Comparison of ENCODE assay signal across 8 cellular contexts in the genomic region with DNA sequence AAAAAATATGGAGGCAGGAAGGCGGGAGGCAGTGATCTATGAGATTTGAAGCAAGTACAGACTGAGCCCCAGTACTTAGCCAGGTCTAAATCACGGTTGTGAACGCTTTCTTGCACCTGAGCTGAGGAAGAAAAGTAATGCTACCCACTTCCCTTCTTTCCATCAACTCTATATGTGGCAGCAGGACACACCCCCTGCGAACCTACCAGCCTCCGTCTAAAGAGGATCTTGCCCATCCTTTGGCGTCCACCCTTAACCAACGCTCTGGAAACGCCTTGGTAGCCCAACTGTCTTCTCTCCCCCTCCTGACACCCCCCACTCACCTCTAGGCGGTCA. TPM values are rescaled to one million over a fixed set of nuclear protein-coding genes. Genes with fewer than 3 reads are reported as not detected.
DNase-seq lines count a peak whose midpoint lies in the region; ATAC-seq and TF ChIP-seq lines count a peak whose summit lies in the region.

No MANE protein-coding gene starts in this region.

- H3K36me3 Mint-ChIP-seq in mesothelial cell of epicardium = no peaks in the 10 kb centered on the region

- no peak for TF ChIP-seq POLR2A in GM18505 (IDR thresholded peaks at IDR 0.05; ENCODE audit: borderline replicate concordance, extremely low read depth, insufficient read depth, insufficient read length)
- no peak for TF ChIP-seq POLR2A in breast epithelium (IDR thresholded peaks at IDR 0.05)

- H3K4me3 Mint-ChIP-seq in mesothelial cell of epicardium = peak overlapping the region; percentile 95

- H3K36me3 ChIP-seq in HAP-1 (replicated peaks) = no peaks in the 10 kb centered on the region; the same call in 1 of the 2 replicates
- no peaks in the 10 kb centered on the region for H3K36me3 ChIP-seq in breast epithelium

- H3K27ac ChIP-seq in breast epithelium = peak overlapping the region; percentile 86 to 91

- H3K4me1 ChIP-seq in HAP-1 = peaks cover 45% of the 10 kb centered on the region
- peaks cover 0 to 17% of the 10 kb centered on the region in 2 donors for H3K4me1 ChIP-seq in breast epithelium

- peaks cover 66% of the 10 kb centered on the region for H3K4me1 Mint-ChIP-seq in mesothelial cell of epicardium

- H3K9me3 Mint-ChIP-seq in mesothelial cell of epicardium = peaks cover 7% of the 10 kb centered on the region

- intact Hi-C loops in breast epithelium (cut with DNase I; ENCODE audit: low total_unique reads) = no loop called here

- in situ Hi-C loops in HAP-1 (cut with MboI; ENCODE audit: low sequenced_read_pairs) = no loop called here

- H3K27ac Mint-ChIP-seq in mesothelial cell of epicardium = peak overlapping the region; percentile 98

- DNase-seq in HAP-1 (ENCODE audit: low spot score in 2 of 2) (no peak), NCI-H146 (lab: John Stamatoyannopoulos, UW) (peak; percentile 66), breast epithelium (ENCODE audit: low spot score in 2 of 2) (no peak), mesothelial cell of epicardium (ENCODE audit: low spot score in 2 of 2, unreplicated experiment in 2 of 2) (no peak), amniotic stem cell (lab: John Stamatoyannopoulos, UW) (no peak), ecto neural progenitor cell (ENCODE audit: low spot score) (no peak)
- no peak for DNase-seq in NK-92 treated with Interleukin-12 subunit alpha and Interleukin-12 subunit beta, amount 100 ng/mL, for 24 hours (lab: John Stamatoyannopoulos, UW)

- H3K9me3 ChIP-seq in HAP-1 = no peaks in the 10 kb centered on the region
- H3K9me3 ChIP-seq in breast epithelium = no peaks in the 10 kb centered on the region

- H3K4me3 ChIP-seq in HAP-1 = peak overlapping the region; percentile 95
- peak overlapping the region; percentile 78 to 84 (median 80) for H3K4me3 ChIP-seq in breast epithelium

- no peaks in the 10 kb centered on the region for H3K27me3 Mint-ChIP-seq in mesothelial cell of epicardium (ENCODE audit: low read depth)

- peak; percentile 1 for ATAC-seq in GM18505 (IDR thresholded peaks at IDR 0.05; ENCODE audit: unreplicated experiment)

- H3K27me3 ChIP-seq in HAP-1 (ENCODE audit: low read depth) (no peaks in the 10 kb centered on the region), breast epithelium (no peaks in the 10 kb centered on the region)

- no peak for TF ChIP-seq CTCF in breast epithelium (IDR thresholded peaks at IDR 0.05)
- no peak for TF ChIP-seq CTCF in mesothelial cell of epicardium (IDR thresholded peaks at IDR 0.05; ENCODE audit: unreplicated experiment)

RNA-seq across cellular contexts. Expression of gene HMGCS1, which starts 0.5 kb away (rescaled TPM):
- total RNA-seq in breast epithelium (10 to 100 TPM; 13.9 to 36.6 (median 26.5) TPM), mesothelial cell of epicardium (129 to 131 TPM (median 130 TPM) in 3 replicates)
